Comparison of ENCODE assay signal across 1 cellular context in genomic region chrX:40109288-40110008, GRCh38.
A peak's percentile ranks its signal among the peaks of the same experiment; 100 is the strongest.
TF ChIP-seq lines count a peak whose summit lies in the region.

No MANE protein-coding gene starts in this region.

TF ChIP-seq in HEK293, 187 proteins besides CTCF, POLR2A, EP300 and RAD21 (continued from another document and continues in another):
- TF ChIP-seq REST (tag by site-specific recombination; IDR thresholded peaks at IDR 0.05) (no peak), ZNF623 (tag by site-specific recombination; IDR thresholded peaks at IDR 0.05) (no peak), ZNF76 (tag by site-specific recombination; IDR thresholded peaks at IDR 0.05; ENCODE audit: borderline replicate concordance, low read depth) (peak; percentile 38; the same call in 1 of the 2 replicates), ZNF146 (tag by site-specific recombination; IDR thresholded peaks at IDR 0.05) (no peak), ZNF391 (tag by site-specific recombination; IDR thresholded peaks at IDR 0.05; ENCODE audit: borderline replicate concordance, low read depth) (no peak), ZNF626 (tag by site-specific recombination; IDR thresholded peaks at IDR 0.05) (no peak), ZNF266 (tag by site-specific recombination; IDR thresholded peaks at IDR 0.05; ENCODE audit: low read depth) (no peak), ZXDB (tag by site-specific recombination; IDR thresholded peaks at IDR 0.05) (no peak), ZFP41 (tag by site-specific recombination; IDR thresholded peaks at IDR 0.05; ENCODE audit: borderline replicate concordance) (no peak), ZNF248 (tag by site-specific recombination; IDR thresholded peaks at IDR 0.05) (no peak), ZFP69B (tag by site-specific recombination; IDR thresholded peaks at IDR 0.05) (no peak), MYNN (tag by site-specific recombination; IDR thresholded peaks at IDR 0.05; ENCODE audit: borderline replicate concordance) (no peak), ZNF280D (tag by site-specific recombination; IDR thresholded peaks at IDR 0.05) (no peak), ZNF510 (tag by site-specific recombination; IDR thresholded peaks at IDR 0.05; ENCODE audit: insufficient replicate concordance) (no peak), ZNF23 (tag by site-specific recombination; IDR thresholded peaks at IDR 0.05; ENCODE audit: borderline replicate concordance) (no peak), GFI1B (tag by site-specific recombination; IDR thresholded peaks at IDR 0.05) (no peak), ZNF2 (tag by site-specific recombination; IDR thresholded peaks at IDR 0.05) (no peak), ZNF610 (tag by site-specific recombination; IDR thresholded peaks at IDR 0.05; ENCODE audit: borderline replicate concordance) (no peak), ZNF169 (tag by site-specific recombination; IDR thresholded peaks at IDR 0.05) (no peak), HOXA7 (CRISPR knock-in tag; IDR thresholded peaks at IDR 0.05; ENCODE audit: borderline replicate concordance) (no peak), ZEB2 (tag by site-specific recombination; IDR thresholded peaks at IDR 0.05) (no peak), ZNF184 (tag by site-specific recombination; IDR thresholded peaks at IDR 0.05) (no peak), ZNF202 (tag by site-specific recombination; IDR thresholded peaks at IDR 0.05; ENCODE audit: borderline replicate concordance) (no peak), ZNF175 (tag by site-specific recombination; IDR thresholded peaks at IDR 0.05) (no peak), ZNF670 (tag by site-specific recombination; IDR thresholded peaks at IDR 0.05; ENCODE audit: low read depth) (no peak), ZNF791 (tag by site-specific recombination; IDR thresholded peaks at IDR 0.05) (no peak), ZNF114 (tag by site-specific recombination; IDR thresholded peaks at IDR 0.05) (no peak), ZNF311 (tag by site-specific recombination; IDR thresholded peaks at IDR 0.05; ENCODE audit: borderline replicate concordance) (no peak), ZNF677 (tag by site-specific recombination; IDR thresholded peaks at IDR 0.05) (no peak), ZNF354C (tag by site-specific recombination; IDR thresholded peaks at IDR 0.05; ENCODE audit: borderline replicate concordance, low read depth) (no peak), ZNF335 (tag by site-specific recombination; conservative IDR thresholded peaks at IDR 0.05) (no peak), PRDM10 (tag by site-specific recombination; IDR thresholded peaks at IDR 0.05) (peak; percentile 56), ZNF596 (tag by site-specific recombination; IDR thresholded peaks at IDR 0.05) (0 out of 2 replicates have a peak, but pooled peaks have one; percentile 12), ZNF548 (tag by site-specific recombination; IDR thresholded peaks at IDR 0.05) (no peak), ZNF513 (tag by site-specific recombination; IDR thresholded peaks at IDR 0.05) (0 out of 2 replicates have a peak, but pooled peaks have one; percentile 7), PRDM6 (tag by site-specific recombination; IDR thresholded peaks at IDR 0.05) (no peak), ZNF645 (tag by site-specific recombination; IDR thresholded peaks at IDR 0.05) (no peak), ZNF423 (tag by site-specific recombination; IDR thresholded peaks at IDR 0.05) (0 out of 2 replicates have a peak, but pooled peaks have one; percentile 39), ATF2 (tag by site-specific recombination; IDR thresholded peaks at IDR 0.05; ENCODE audit: low read depth) (no peak), ZNF558 (tag by site-specific recombination; IDR thresholded peaks at IDR 0.05) (no peak)
- TF ChIP-seq, protein P1, sequence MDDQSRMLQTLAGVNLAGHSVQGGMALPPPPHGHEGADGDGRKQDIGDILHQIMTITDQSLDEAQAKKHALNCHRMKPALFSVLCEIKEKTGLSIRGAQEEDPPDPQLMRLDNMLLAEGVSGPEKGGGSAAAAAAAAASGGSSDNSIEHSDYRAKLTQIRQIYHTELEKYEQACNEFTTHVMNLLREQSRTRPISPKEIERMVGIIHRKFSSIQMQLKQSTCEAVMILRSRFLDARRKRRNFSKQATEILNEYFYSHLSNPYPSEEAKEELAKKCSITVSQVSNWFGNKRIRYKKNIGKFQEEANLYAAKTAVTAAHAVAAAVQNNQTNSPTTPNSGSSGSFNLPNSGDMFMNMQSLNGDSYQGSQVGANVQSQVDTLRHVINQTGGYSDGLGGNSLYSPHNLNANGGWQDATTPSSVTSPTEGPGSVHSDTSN (CRISPR knock-in tag; IDR thresholded peaks at IDR 0.05), result no peak
- TF ChIP-seq, protein P2, sequence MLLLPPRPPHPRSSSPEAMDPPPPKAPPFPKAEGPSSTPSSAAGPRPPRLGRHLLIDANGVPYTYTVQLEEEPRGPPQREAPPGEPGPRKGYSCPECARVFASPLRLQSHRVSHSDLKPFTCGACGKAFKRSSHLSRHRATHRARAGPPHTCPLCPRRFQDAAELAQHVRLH (tag by site-specific recombination; IDR thresholded peaks at IDR 0.05), result no peak
- TF ChIP-seq, protein P3, sequence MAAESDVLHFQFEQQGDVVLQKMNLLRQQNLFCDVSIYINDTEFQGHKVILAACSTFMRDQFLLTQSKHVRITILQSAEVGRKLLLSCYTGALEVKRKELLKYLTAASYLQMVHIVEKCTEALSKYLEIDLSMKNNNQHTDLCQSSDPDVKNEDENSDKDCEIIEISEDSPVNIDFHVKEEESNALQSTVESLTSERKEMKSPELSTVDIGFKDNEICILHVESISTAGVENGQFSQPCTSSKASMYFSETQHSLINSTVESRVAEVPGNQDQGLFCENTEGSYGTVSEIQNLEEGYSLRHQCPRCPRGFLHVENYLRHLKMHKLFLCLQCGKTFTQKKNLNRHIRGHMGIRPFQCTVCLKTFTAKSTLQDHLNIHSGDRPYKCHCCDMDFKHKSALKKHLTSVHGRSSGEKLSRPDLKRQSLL (tag by site-specific recombination; IDR thresholded peaks at IDR 0.05), result no peak
